In genomic region chr1:19403256-19403655, GRCh38 we compare ENCODE assay signal across 15 cellular contexts.
DNase-seq lines count a peak whose midpoint lies in the region; ATAC-seq lines count a peak whose summit lies in the region.
"Had no signal": no experiment of that assay in that cellular context is flagged by ENCODE, and none has a peak within 500 bp of the region (broad histone marks: within the 10 kb centered on the region; RNA-seq: fewer than 3 reads in every experiment).

No MANE protein-coding gene starts in this region.

- peak overlapping the region; percentile 43 for H3K27ac Mint-ChIP-seq in activated T-cell treated with anti-CD3 and anti-CD28 coated beads, Interleukin-2, amount 50 U/mL, for 72 hours
- H3K27ac Mint-ChIP-seq in activated T-helper 17 cell treated with anti-CD3 and anti-CD28 coated beads, Interleukin-2, amount 50 U/mL, for 72 hours, result peak overlapping the region; percentile 85
- H3K27ac Mint-ChIP-seq: dendritic cell treated with granulocyte-macrophage colony-stimulating factor and Interleukin-4, amounts not matched to agents 40 ng/mL and 50 ng/mL, for 4 days had no signal

- H3K27me3 ChIP-seq in mesendoderm (ENCODE audit: insufficient read depth, low read length, poor library complexity) (no peaks in the 10 kb centered on the region), thymus (ENCODE audit: control insufficient read depth, insufficient read depth) (no peaks in the 10 kb centered on the region)
- H3K27me3 ChIP-seq: upper lobe of right lung had no signal

- peaks cover 81% of the 10 kb centered on the region for H3K4me1 Mint-ChIP-seq in activated T-cell treated with anti-CD3 and anti-CD28 coated beads, Interleukin-2, amount 50 U/mL, for 72 hours (ENCODE audit: low read depth)
- H3K4me1 Mint-ChIP-seq in activated T-cell treated with anti-CD3 and anti-CD28 coated beads, Interleukin-2, amount 50 U/mL, for 4 hours (ENCODE audit: low read depth), result peaks cover 71% of the 10 kb centered on the region
- peaks cover 55% of the 10 kb centered on the region for H3K4me1 Mint-ChIP-seq in activated T-helper 17 cell treated with anti-CD3 and anti-CD28 coated beads, Interleukin-2, amount 50 U/mL, for 72 hours

- H2BK5ac ChIP-seq in mesendoderm (ENCODE audit: low read length), result no peak overlapping the region

- H3K56ac ChIP-seq in mesendoderm (ENCODE audit: low read length), result peak overlapping the region; percentile 22

- H2BK120ac ChIP-seq in mesendoderm (ENCODE audit: low read depth, low read length), result no peak overlapping the region

- H3K9ac ChIP-seq in mesendoderm (ENCODE audit: low read length), result no peak overlapping the region

- H3K4me3 Mint-ChIP-seq in activated T-cell treated with anti-CD3 and anti-CD28 coated beads, Interleukin-2, amount 50 U/mL, for 72 hours, result no peak overlapping the region
- no peak overlapping the region for H3K4me3 Mint-ChIP-seq in activated T-cell treated with anti-CD3 and anti-CD28 coated beads, Interleukin-2, amount 50 U/mL, for 4 hours
- no peak overlapping the region for H3K4me3 Mint-ChIP-seq in activated T-helper 17 cell treated with anti-CD3 and anti-CD28 coated beads, Interleukin-2, amount 50 U/mL, for 72 hours
- H3K4me3 Mint-ChIP-seq: dendritic cell treated with granulocyte-macrophage colony-stimulating factor and Interleukin-4, amounts not matched to agents 40 ng/mL and 50 ng/mL, for 4 days had no signal

- H3K27ac ChIP-seq in mesendoderm (ENCODE audit: low read depth, low read length) (no peak overlapping the region), thymus (ENCODE audit: low read depth) (peak overlapping the region; percentile 18)
- H3K27ac ChIP-seq: upper lobe of right lung had no signal

- H3K36me3 ChIP-seq in mesendoderm (ENCODE audit: control insufficient read depth, insufficient read depth, low read length) (no peaks in the 10 kb centered on the region), thymus (ENCODE audit: control insufficient read depth, insufficient read depth) (peaks cover 3% of the 10 kb centered on the region)

- H3K79me2 ChIP-seq in mesendoderm (ENCODE audit: control insufficient read depth, insufficient read depth, low read length), result peaks cover 49% of the 10 kb centered on the region

- no peak overlapping the region for H3K23ac ChIP-seq in mesendoderm (ENCODE audit: low read length)

- no peaks in the 10 kb centered on the region for H3K9me3 Mint-ChIP-seq in activated T-cell treated with anti-CD3 and anti-CD28 coated beads, Interleukin-2, amount 50 U/mL, for 72 hours
- H3K9me3 Mint-ChIP-seq in activated T-cell treated with anti-CD3 and anti-CD28 coated beads, Interleukin-2, amount 50 U/mL, for 4 hours, result no peaks in the 10 kb centered on the region
- no peaks in the 10 kb centered on the region for H3K9me3 Mint-ChIP-seq in activated T-helper 17 cell treated with anti-CD3 and anti-CD28 coated beads, Interleukin-2, amount 50 U/mL, for 72 hours
- H3K9me3 Mint-ChIP-seq: dendritic cell treated with granulocyte-macrophage colony-stimulating factor and Interleukin-4, amounts not matched to agents 40 ng/mL and 50 ng/mL, for 4 days had no signal

- H3K9me3 ChIP-seq in thymus (ENCODE audit: control insufficient read depth), result no peaks in the 10 kb centered on the region
- H3K9me3 ChIP-seq: upper lobe of right lung had no signal

- peaks cover 3% of the 10 kb centered on the region for H3K4me1 ChIP-seq in mesendoderm (ENCODE audit: control insufficient read depth, low read depth, low read length)
- peaks cover 55% of the 10 kb centered on the region for H3K4me1 ChIP-seq in thymus (ENCODE audit: control insufficient read depth, insufficient read depth, low read length)

- DNase-seq in activated T-cell treated with anti-CD3 and anti-CD28 coated beads, Interleukin-2, amount 50 U/mL, for 72 hours, result no peak
- DNase-seq in activated T-cell treated with anti-CD3 and anti-CD28 coated beads, Interleukin-2, amount 50 U/mL, for 4 hours, result no peak
- DNase-seq in mesendoderm (no peak), AG20443 (ENCODE audit: low spot score) (no peak), KG1 (lab: John Stamatoyannopoulos, UW) (no peak)
- DNase-seq in NK-92 treated with Interleukin-12 subunit alpha and Interleukin-12 subunit beta, amount 100 ng/mL, for 24 hours (lab: John Stamatoyannopoulos, UW), result no peak
- DNase-seq: activated gamma-delta T cell, left ventricle myocardium superior, NCI-H1436 treated with DMSO at 0.1 percent for 48 hours, NCI-H226, T-helper 1 cell, upper lobe of right lung had no signal

- H3K36me3 Mint-ChIP-seq in activated T-cell treated with anti-CD3 and anti-CD28 coated beads, Interleukin-2, amount 50 U/mL, for 72 hours (ENCODE audit: insufficient read depth in 2 of 2), result peaks cover 4 to 8% of the 10 kb centered on the region in 2 donors
- peaks cover 20% of the 10 kb centered on the region for H3K36me3 Mint-ChIP-seq in activated T-cell treated with anti-CD3 and anti-CD28 coated beads, Interleukin-2, amount 50 U/mL, for 4 hours (ENCODE audit: insufficient read depth)
- peaks cover 57% of the 10 kb centered on the region for H3K36me3 Mint-ChIP-seq in activated T-helper 17 cell treated with anti-CD3 and anti-CD28 coated beads, Interleukin-2, amount 50 U/mL, for 72 hours (ENCODE audit: low read depth)

- no peak overlapping the region for H3K4ac ChIP-seq in mesendoderm (ENCODE audit: low read depth, low read length)

- ATAC-seq in activated T-cell treated with anti-CD3 and anti-CD28 coated beads, Interleukin-2, amount 50 U/mL, for 72 hours (replicated peaks in 1 of 2), result no peak
- ATAC-seq in activated T-cell treated with anti-CD3 and anti-CD28 coated beads, Interleukin-2, amount 50 U/mL, for 4 hours, result no peak
- no peak for ATAC-seq in activated T-helper 17 cell treated with anti-CD3 and anti-CD28 coated beads, Interleukin-2, amount 50 U/mL, for 72 hours (replicated peaks)
- ATAC-seq: left ventricle myocardium superior, upper lobe of right lung had no signal

- no peak overlapping the region for H2AK5ac ChIP-seq in mesendoderm (ENCODE audit: low read length)

- H3K4me3 ChIP-seq in mesendoderm (ENCODE audit: low read length), result no peak overlapping the region
- no peak overlapping the region for H3K4me3 ChIP-seq in thymus (ENCODE audit: low read length)
- H3K4me3 ChIP-seq: upper lobe of right lung had no signal

- no peak overlapping the region for H2BK15ac ChIP-seq in mesendoderm (replicated peaks; ENCODE audit: low read depth)

- no peak overlapping the region for H3K4me2 ChIP-seq in mesendoderm (ENCODE audit: low read length)

- no CpG with 5 or more reads among the region's 5 CpGs for WGBS in mesendoderm (ENCODE audit: extremely low coverage, insufficient coverage, low lambda C conversion rate)
- WGBS in thymus, result 96% methylated on average over 5 of the region's 5 CpGs

- no peak overlapping the region for H4K8ac ChIP-seq in mesendoderm (ENCODE audit: low read depth, low read length)

- no peak overlapping the region for H4K5ac ChIP-seq in mesendoderm (ENCODE audit: low read length)

- H3K27me3 Mint-ChIP-seq in activated T-cell treated with anti-CD3 and anti-CD28 coated beads, Interleukin-2, amount 50 U/mL, for 72 hours (ENCODE audit: low read depth), result no peaks in the 10 kb centered on the region
- no peaks in the 10 kb centered on the region for H3K27me3 Mint-ChIP-seq in activated T-cell treated with anti-CD3 and anti-CD28 coated beads, Interleukin-2, amount 50 U/mL, for 4 hours (ENCODE audit: low read depth)
- H3K27me3 Mint-ChIP-seq in activated T-helper 17 cell treated with anti-CD3 and anti-CD28 coated beads, Interleukin-2, amount 50 U/mL, for 72 hours, result no peaks in the 10 kb centered on the region
- H3K27me3 Mint-ChIP-seq: dendritic cell treated with granulocyte-macrophage colony-stimulating factor and Interleukin-4, amounts not matched to agents 40 ng/mL and 50 ng/mL, for 4 days had no signal

- no peak overlapping the region for H3K18ac ChIP-seq in mesendoderm (ENCODE audit: low read length)

- peaks cover 41% of the 10 kb centered on the region for H3K79me1 ChIP-seq in mesendoderm (ENCODE audit: low read length)
